In genomic region chr10:102054881-102055646, GRCh38 we compare ENCODE assay signal across 8 cellular contexts. TPM values are rescaled to one million over a fixed set of nuclear protein-coding genes. Genes with fewer than 3 reads are reported as not detected.
A peak's percentile ranks its signal among the peaks of the same experiment; 100 is the strongest.
DNase-seq lines count a peak whose midpoint lies in the region; ATAC-seq and TF ChIP-seq lines count a peak whose summit lies in the region.
"Not testable (repeated sequence)": the region's sequence is repeated elsewhere in the genome, so short reads cannot be mapped to it uniquely, and the experiment has no call there.

No MANE protein-coding gene starts in this region.

- peak overlapping the region; percentile 67 for H3K9ac ChIP-seq in HUES6 (ENCODE audit: low read length)

- POLR2A ChIA-PET in naive thymus-derived CD4-positive, alpha-beta T cell (lab: Charles Lee), result interaction anchor here (0.7 to 2.5 kb wide), 10 partner anchors 11 to 361 kb away, joined by 3 to 16 read pairs (median 3); partner anchors contain the start of genes HPS6 and PPRC1

- not testable (repeated sequence) for H3K36me3 ChIP-seq in HUES6 (ENCODE audit: control insufficient read depth, insufficient read depth, low read length); iPS DF 6.9 (ENCODE audit: control insufficient read depth, insufficient read depth, low read length); naive thymus-derived CD4-positive, alpha-beta T cell (ENCODE audit: control insufficient read depth in 2 of 3, insufficient read depth in 3 of 3, low read length in 3 of 3)

- H3K9me3 ChIP-seq in HUES6 (ENCODE audit: control insufficient read depth, insufficient read depth, low read depth, low read length); iPS DF 6.9 (ENCODE audit: control insufficient read depth, insufficient read depth, low read length); naive thymus-derived CD4-positive, alpha-beta T cell (ENCODE audit: control insufficient read depth in 2 of 3, low read length in 3 of 3): not testable (repeated sequence)

- peak; percentile 0 for ATAC-seq in naive thymus-derived CD4-positive, alpha-beta T cell

- H3K27me3 ChIP-seq in HUES6 (ENCODE audit: control insufficient read depth, insufficient read depth, low read length); iPS DF 6.9 (ENCODE audit: control insufficient read depth, insufficient read depth, low read length); naive thymus-derived CD4-positive, alpha-beta T cell (ENCODE audit: control insufficient read depth in 2 of 2, insufficient read depth in 2 of 2, low read length in 2 of 2): not testable (repeated sequence)

- peak overlapping the region; percentile 74; the same call in 1 of the 2 replicates for H3K27ac ChIP-seq in HUES6 (ENCODE audit: low read depth, low read length)
- not testable (repeated sequence) for H3K27ac ChIP-seq in iPS DF 6.9 (ENCODE audit: low read length)
- peak overlapping the region; percentile 87 for H3K27ac ChIP-seq in naive thymus-derived CD4-positive, alpha-beta T cell (ENCODE audit: low read depth, low read length)

- not testable (repeated sequence) for H3K27me3 Mint-ChIP-seq in CD14-positive monocyte (ENCODE audit: low read depth in 3 of 3); activated T-cell treated with anti-CD3 and anti-CD28 coated beads, Interleukin-2, amount 50 U/mL, for 24 hours; dendritic cell treated with granulocyte-macrophage colony-stimulating factor and Interleukin-4, amounts not matched to agents 40 ng/mL and 50 ng/mL, for 4 days; naive thymus-derived CD4-positive, alpha-beta T cell; stimulated activated naive CD8-positive, alpha-beta T cell treated with anti-CD3 and anti-CD28 coated beads, Interleukin-15, Interleukin-2, amounts not matched to agents 100 ng/mL and 50 ng/mL, for 24 hours

- not testable (repeated sequence) for TF ChIP-seq CTCF in CD14-positive monocyte (IDR thresholded peaks at IDR 0.05)

- intact Hi-C loops in CD14-positive monocyte (cut with micrococcal nuclease), result loop anchor here in 1 of 2 donors (5.0 kb wide), 1 partner anchor 77 kb away; the partner anchor contains the start of gene PPRC1
- intact Hi-C loops in dendritic cell treated with granulocyte-macrophage colony-stimulating factor and Interleukin-4, amounts not matched to agents 40 ng/mL and 50 ng/mL, for 4 days (cut with micrococcal nuclease), result loop anchor here (5.0 kb wide), 2 partner anchors 38 to 77 kb away; partner anchors contain the start of gene PPRC1
- intact Hi-C loops in naive thymus-derived CD4-positive, alpha-beta T cell (cut with micrococcal nuclease), result loop anchor here (5.0 to 10.0 kb wide), 6 partner anchors 172 to 1020 kb away; partner anchors contain the start of genes BTRC (in 1 of the 2), C10orf95 (in 1 of the 2), ELOVL3 (in 1 of the 2) and KCNIP2 (in 1 of the 2)

- not testable (repeated sequence) for H3K4me1 ChIP-seq in HUES6 (ENCODE audit: control insufficient read depth, insufficient read depth, low read length); iPS DF 6.9 (ENCODE audit: control insufficient read depth, insufficient read depth, low read length)
- peaks cover 18 to 20% of the 10 kb centered on the region in 2 donors for H3K4me1 ChIP-seq in naive thymus-derived CD4-positive, alpha-beta T cell (ENCODE audit: control insufficient read depth in 2 of 2, insufficient read depth in 2 of 2, low read length in 2 of 2)

- CTCF ChIA-PET in naive thymus-derived CD4-positive, alpha-beta T cell (lab: Charles Lee), result interaction anchor here (0.7 to 1.2 kb wide), 2 partner anchors 12 to 14 kb away, joined by 3 to 4 read pairs; no protein-coding TSS in a partner anchor

- peak overlapping the region; percentile 93 to 96 for H3K4me3 Mint-ChIP-seq in CD14-positive monocyte
- peak overlapping the region; percentile 96 for H3K4me3 Mint-ChIP-seq in activated T-cell treated with anti-CD3 and anti-CD28 coated beads, Interleukin-2, amount 50 U/mL, for 24 hours
- peak overlapping the region; percentile 93 for H3K4me3 Mint-ChIP-seq in dendritic cell treated with granulocyte-macrophage colony-stimulating factor and Interleukin-4, amounts not matched to agents 40 ng/mL and 50 ng/mL, for 4 days
- peak overlapping the region; percentile 89 to 98 (median 94) for H3K4me3 Mint-ChIP-seq in naive thymus-derived CD4-positive, alpha-beta T cell
- H3K4me3 Mint-ChIP-seq in stimulated activated naive CD8-positive, alpha-beta T cell treated with anti-CD3 and anti-CD28 coated beads, Interleukin-15, Interleukin-2, amounts not matched to agents 100 ng/mL and 50 ng/mL, for 24 hours, result peak overlapping the region; percentile 97

- H3K9me3 Mint-ChIP-seq in CD14-positive monocyte; activated T-cell treated with anti-CD3 and anti-CD28 coated beads, Interleukin-2, amount 50 U/mL, for 24 hours; dendritic cell treated with granulocyte-macrophage colony-stimulating factor and Interleukin-4, amounts not matched to agents 40 ng/mL and 50 ng/mL, for 4 days; naive thymus-derived CD4-positive, alpha-beta T cell; stimulated activated naive CD8-positive, alpha-beta T cell treated with anti-CD3 and anti-CD28 coated beads, Interleukin-15, Interleukin-2, amounts not matched to agents 100 ng/mL and 50 ng/mL, for 24 hours: not testable (repeated sequence)

- WGBS in iPS DF 6.9 (ENCODE audit: insufficient coverage, insufficient read length), result no CpG with 5 or more reads among the region's 34 CpGs

- H3K36me3 Mint-ChIP-seq in CD14-positive monocyte, result peaks cover 2 to 12% of the 10 kb centered on the region in 2 donors
- peaks cover 10% of the 10 kb centered on the region for H3K36me3 Mint-ChIP-seq in activated T-cell treated with anti-CD3 and anti-CD28 coated beads, Interleukin-2, amount 50 U/mL, for 24 hours (ENCODE audit: low read depth)
- H3K36me3 Mint-ChIP-seq in dendritic cell treated with granulocyte-macrophage colony-stimulating factor and Interleukin-4, amounts not matched to agents 40 ng/mL and 50 ng/mL, for 4 days (ENCODE audit: low read depth), result peaks cover 34% of the 10 kb centered on the region
- not testable (repeated sequence) for H3K36me3 Mint-ChIP-seq in naive thymus-derived CD4-positive, alpha-beta T cell; stimulated activated naive CD8-positive, alpha-beta T cell treated with anti-CD3 and anti-CD28 coated beads, Interleukin-15, Interleukin-2, amounts not matched to agents 100 ng/mL and 50 ng/mL, for 24 hours (ENCODE audit: low read depth)

- H3K4me3 ChIP-seq in HUES6 (ENCODE audit: low read depth, low read length), result peak overlapping the region; percentile 85
- H3K4me3 ChIP-seq in iPS DF 6.9 (ENCODE audit: low read length), result peak overlapping the region; percentile 79
- peak overlapping the region; percentile 92 for H3K4me3 ChIP-seq in naive thymus-derived CD4-positive, alpha-beta T cell (ENCODE audit: low read length)

- H3K4me1 Mint-ChIP-seq in CD14-positive monocyte, result peaks cover 48% of the 10 kb centered on the region
- H3K4me1 Mint-ChIP-seq in activated T-cell treated with anti-CD3 and anti-CD28 coated beads, Interleukin-2, amount 50 U/mL, for 24 hours (ENCODE audit: low read depth), result peaks cover 47% of the 10 kb centered on the region
- H3K4me1 Mint-ChIP-seq in dendritic cell treated with granulocyte-macrophage colony-stimulating factor and Interleukin-4, amounts not matched to agents 40 ng/mL and 50 ng/mL, for 4 days (ENCODE audit: low read depth), result peaks cover 31% of the 10 kb centered on the region
- peaks cover 25 to 52% (median 42%) of the 10 kb centered on the region in 7 donors for H3K4me1 Mint-ChIP-seq in naive thymus-derived CD4-positive, alpha-beta T cell
- H3K4me1 Mint-ChIP-seq in stimulated activated naive CD8-positive, alpha-beta T cell treated with anti-CD3 and anti-CD28 coated beads, Interleukin-15, Interleukin-2, amounts not matched to agents 100 ng/mL and 50 ng/mL, for 24 hours (ENCODE audit: low read depth), result peaks cover 46% of the 10 kb centered on the region

- DNase-seq in CD14-positive monocyte (ENCODE audit: low spot score); activated T-cell treated with anti-CD3 and anti-CD28 coated beads, Interleukin-2, amount 50 U/mL, for 24 hours; iPS DF 6.9 (ENCODE audit: low read depth, low spot score); naive thymus-derived CD4-positive, alpha-beta T cell: not testable (repeated sequence)
- peak; percentile 78 for DNase-seq in OCI-M1 (lab: John Stamatoyannopoulos, UW)

- H3K27ac Mint-ChIP-seq in CD14-positive monocyte, result peak overlapping the region; percentile 92 to 98 (median 96)
- H3K27ac Mint-ChIP-seq in activated T-cell treated with anti-CD3 and anti-CD28 coated beads, Interleukin-2, amount 50 U/mL, for 24 hours, result peak overlapping the region; percentile 96
- peak overlapping the region; percentile 98 for H3K27ac Mint-ChIP-seq in dendritic cell treated with granulocyte-macrophage colony-stimulating factor and Interleukin-4, amounts not matched to agents 40 ng/mL and 50 ng/mL, for 4 days
- peak overlapping the region; percentile 75 to 96 (median 92) for H3K27ac Mint-ChIP-seq in naive thymus-derived CD4-positive, alpha-beta T cell
- H3K27ac Mint-ChIP-seq in stimulated activated naive CD8-positive, alpha-beta T cell treated with anti-CD3 and anti-CD28 coated beads, Interleukin-15, Interleukin-2, amounts not matched to agents 100 ng/mL and 50 ng/mL, for 24 hours, result peak overlapping the region; percentile 93

RNA-seq across cellular contexts. Expression of gene ARMH3, which starts 0.9 kb away (rescaled TPM):
- 10 to 100 TPM; 20.4 to 22.1 TPM for polyA plus RNA-seq in CD14-positive monocyte
- total RNA-seq in naive thymus-derived CD4-positive, alpha-beta T cell, result 10 to 100 TPM; 26.7 to 34.0 (median 28.8) TPM
- polyA plus RNA-seq in naive thymus-derived CD4-positive, alpha-beta T cell, result 10 to 100 TPM; 19.7 to 22.5 TPM

RNA-seq across cellular contexts. Expression of gene HPS6, which starts 10.1 kb away (rescaled TPM):
- polyA plus RNA-seq in CD14-positive monocyte, result 10 to 100 TPM; 23.6 to 27.3 TPM
- total RNA-seq in naive thymus-derived CD4-positive, alpha-beta T cell, result 10 to 100 TPM; 12.1 to 24.2 (median 20.9) TPM
- polyA plus RNA-seq in naive thymus-derived CD4-positive, alpha-beta T cell, result 10 to 100 TPM; 13.8 to 29.9 TPM
